29 cellular contexts compared by ENCODE assay signal in the genomic region with DNA sequence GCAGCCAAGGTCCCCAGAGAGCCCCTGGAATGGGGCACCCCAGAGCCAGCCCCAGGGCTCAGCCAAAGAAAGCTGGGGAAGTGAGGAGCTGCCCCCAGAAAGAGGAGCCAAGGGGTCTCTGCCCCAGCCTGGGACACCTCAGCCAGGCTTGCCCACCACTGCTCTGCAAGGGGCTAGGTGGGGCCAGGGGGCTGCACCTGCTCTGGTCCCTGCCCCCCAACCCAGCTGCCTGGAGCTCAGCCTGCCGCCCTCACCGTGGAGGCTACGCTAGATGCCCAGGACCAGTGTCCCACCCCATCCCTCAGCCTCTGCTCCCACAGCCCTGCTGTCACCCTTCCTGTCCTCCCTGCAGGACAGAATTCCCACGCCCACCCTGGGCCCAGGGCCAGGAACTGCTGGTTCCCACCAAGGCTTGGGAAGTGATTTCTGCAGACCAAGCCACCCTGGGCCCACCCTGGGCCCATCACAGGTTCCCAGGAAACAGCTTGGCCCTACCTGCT. TPM values are rescaled to one million over a fixed set of nuclear protein-coding genes. Genes with fewer than 3 reads are reported as not detected.
DNase-seq lines count a peak whose midpoint lies in the region; FAIRE-seq and TF ChIP-seq lines count a peak whose summit lies in the region.
"Had no signal": no experiment of that assay in that cellular context is flagged by ENCODE, and none has a peak within 500 bp of the region (broad histone marks: within the 10 kb centered on the region; RNA-seq: fewer than 3 reads in every experiment).

No MANE protein-coding gene starts in this region.

- no peaks in the 10 kb centered on the region for H3K27me3 ChIP-seq in spleen (replicated peaks in 1 of 7)
- H3K27me3 ChIP-seq: ascending aorta, MG63, pancreas, tibial nerve had no signal

- TF ChIP-seq POLR2A in spleen (IDR thresholded peaks at IDR 0.05), result no peak

- no peak for TF ChIP-seq CTCF in Calu3 (IDR thresholded peaks at IDR 0.05; ENCODE audit: unreplicated experiment)
- TF ChIP-seq CTCF in kidney (IDR thresholded peaks at IDR 0.05; ENCODE audit: borderline replicate concordance, extremely low read depth, insufficient read depth), result no peak
- TF ChIP-seq CTCF in spleen (IDR thresholded peaks at IDR 0.05 in 8 of 11, conservative IDR thresholded peaks at IDR 0.05 in 3 of 11), result no peak

- FAIRE-seq in kidney (lab: Jason Lieb, UNC), result no peak
- FAIRE-seq: A549, pancreas had no signal

- intact Hi-C loops in Calu3 (cut with micrococcal nuclease; ENCODE audit: unreplicated experiment), result no loop called here
- intact Hi-C loops in kidney (cut with DNase I), result no loop called here
- intact Hi-C loops in spleen (cut with DNase I; ENCODE audit: low total_unique reads), result no loop called here
- intact Hi-C loops in activated naive CD4-positive, alpha-beta T cell treated with anti-CD3 and anti-CD28 coated beads for 36 hours (cut with micrococcal nuclease), result no loop called here

- H3K27ac Mint-ChIP-seq in Calu3 (ENCODE audit: unreplicated experiment), result peak overlapping the region; percentile 50
- H3K27ac Mint-ChIP-seq in activated naive CD4-positive, alpha-beta T cell treated with anti-CD3 and anti-CD28 coated beads for 36 hours, result no peak overlapping the region
- H3K27ac Mint-ChIP-seq: activated CD8-positive, alpha-beta memory T cell treated with anti-CD3 and anti-CD28 coated beads, Interleukin-2, amount 10 ng/mL, durations not matched to agents 7 days and 5 days; activated naive CD8-positive, alpha-beta T cell; IgD-negative memory B cell; memory B cell; stimulated activated memory B cell treated with anti-CD40 and anti-IgM and Interleukin-4, amounts not matched to agents 10 μg/mL and 1 μg/mL and 100 μg/mL, for 72 hours had no signal

- DNase-seq in Calu3, result no peak
- DNase-seq in SK-N-MC (ENCODE audit: low read depth, low spot score), result no peak
- peak; percentile 70 for DNase-seq in kidney
- DNase-seq in spleen, result peak; percentile 59
- DNase-seq in stimulated activated CD4-positive, alpha-beta T cell treated with anti-CD3 and anti-CD28 coated beads, Interleukin-4, amount 100 ng/mL, for 1 hour, result no peak
- no peak for DNase-seq in activated naive CD4-positive, alpha-beta T cell treated with anti-CD3 and anti-CD28 coated beads for 36 hours
- DNase-seq in DMS53 treated with DMSO at 0.1 percent for 48 hours (lab: John Stamatoyannopoulos, UW; ENCODE audit: unreplicated experiment), result no peak
- DNase-seq in activated effector memory CD4-positive, alpha-beta T cell treated with anti-CD3 and anti-CD28 coated beads, Interleukin-2, amount 50 U/mL, for 16 hours, result no peak
- DNase-seq: activated CD4-positive, alpha-beta T cell treated with anti-CD3 and anti-CD28 coated beads for 48 hours; activated CD8-positive, alpha-beta memory T cell treated with anti-CD3 and anti-CD28 coated beads, Interleukin-2, amount 10 ng/mL, durations not matched to agents 7 days and 5 days; H9; kidney glomerular epithelial cell; MG63; naive thymus-derived CD4-positive, alpha-beta T cell; NCI-H1417 treated with DMSO at 0.1 percent for 48 hours; NCI-H510A treated with DMSO at 0.1 percent for 48 hours; stimulated activated CD4-positive, alpha-beta T cell treated with anti-CD3 and anti-CD28 coated beads, Interleukin-1b, Interleukin-23, amount 100 ng/mL, for 48 hours had no signal

- H3K4me1 ChIP-seq in kidney (ENCODE audit: control insufficient read depth in 1 of 2, insufficient read depth in 1 of 2, low read depth in 1 of 2, low read length in 2 of 2), result peaks cover 30 to 60% of the 10 kb centered on the region in 2 donors
- H3K4me1 ChIP-seq in spleen, result peaks cover 10 to 21% (median 14%) of the 10 kb centered on the region in 6 donors

- no TSS peak for BruUV-seq in Calu3 (replicated peaks; lab: Mats Ljungman, UMichigan)

- H3K4me1 Mint-ChIP-seq in Calu3 (ENCODE audit: low read depth, unreplicated experiment), result peaks cover 46% of the 10 kb centered on the region
- H3K4me1 Mint-ChIP-seq in activated naive CD4-positive, alpha-beta T cell treated with anti-CD3 and anti-CD28 coated beads for 36 hours (ENCODE audit: low read depth), result peaks cover 8% of the 10 kb centered on the region
- H3K4me1 Mint-ChIP-seq: central memory CD8-positive, alpha-beta T cell had no signal

- 79 to 85% (median 81%) methylated on average over 3 to 4 of the region's 4 CpGs; no CpG with 5 or more reads in 1 of the 5 donors for WGBS in spleen, 5 donors

- no peak overlapping the region for H3K4me3 Mint-ChIP-seq in Calu3 (ENCODE audit: low read depth, unreplicated experiment)
- no peak overlapping the region for H3K4me3 Mint-ChIP-seq in activated naive CD4-positive, alpha-beta T cell treated with anti-CD3 and anti-CD28 coated beads for 36 hours
- H3K4me3 Mint-ChIP-seq: activated CD8-positive, alpha-beta memory T cell treated with anti-CD3 and anti-CD28 coated beads, Interleukin-2, amount 10 ng/mL, durations not matched to agents 7 days and 5 days; activated naive CD8-positive, alpha-beta T cell; central memory CD8-positive, alpha-beta T cell; H9; IgD-negative memory B cell; memory B cell; stimulated activated memory B cell treated with anti-CD40 and anti-IgM and Interleukin-4, amounts not matched to agents 10 μg/mL and 1 μg/mL and 100 μg/mL, for 72 hours had no signal

- CTCF ChIA-PET in Calu3 (lab: Charles Lee), result interaction anchor here (0.6 to 8.1 kb wide), 9 partner anchors 9 to 347 kb away, joined by 3 to 245 read pairs (median 4); partner anchors contain the start of gene EIF1
- CTCF ChIA-PET in activated naive CD4-positive, alpha-beta T cell treated with anti-CD3 and anti-CD28 coated beads for 36 hours (lab: Charles Lee), result interaction anchor here (2.5 to 11.3 kb wide), 2 partner anchors 13 to 104 kb away, joined by 10 to 295 read pairs; no protein-coding TSS in a partner anchor

- H3K9ac ChIP-seq in SK-N-MC (ENCODE audit: insufficient read length) (no peak overlapping the region), kidney (ENCODE audit: low read length in 2 of 2) (no peak overlapping the region)

- H3K4me3 ChIP-seq in SK-N-MC, result no peak overlapping the region
- no peak overlapping the region for H3K4me3 ChIP-seq in kidney (ENCODE audit: low read length in 2 of 2)
- no peak overlapping the region for H3K4me3 ChIP-seq in spleen
- H3K4me3 ChIP-seq: A549, ascending aorta, esophagus muscularis mucosa, MG63, pancreas, tibial nerve had no signal

- H3K27ac ChIP-seq in SK-N-MC, result 0 out of 2 replicates have a peak overlapping the region, but pooled peaks have one; percentile 14
- peak overlapping the region; percentile 22 to 94 for H3K27ac ChIP-seq in kidney (ENCODE audit: low read depth in 2 of 2, low read length in 2 of 2)
- no peak overlapping the region for H3K27ac ChIP-seq in spleen
- H3K27ac ChIP-seq: ascending aorta, esophagus muscularis mucosa had no signal

- no peaks in the 10 kb centered on the region for H3K9me3 Mint-ChIP-seq in Calu3 (ENCODE audit: low read depth, unreplicated experiment)
- no peaks in the 10 kb centered on the region for H3K9me3 Mint-ChIP-seq in activated naive CD4-positive, alpha-beta T cell treated with anti-CD3 and anti-CD28 coated beads for 36 hours
- H3K9me3 Mint-ChIP-seq: central memory CD8-positive, alpha-beta T cell; H9; IgD-negative memory B cell; memory B cell; stimulated activated memory B cell treated with anti-CD40 and anti-IgM and Interleukin-4, amounts not matched to agents 10 μg/mL and 1 μg/mL and 100 μg/mL, for 72 hours had no signal

- H3K36me3 Mint-ChIP-seq in Calu3 (ENCODE audit: insufficient read depth, unreplicated experiment), result peaks cover 11% of the 10 kb centered on the region
- no peaks in the 10 kb centered on the region for H3K36me3 Mint-ChIP-seq in activated naive CD4-positive, alpha-beta T cell treated with anti-CD3 and anti-CD28 coated beads for 36 hours (ENCODE audit: low read depth)
- H3K36me3 Mint-ChIP-seq: activated CD8-positive, alpha-beta memory T cell treated with anti-CD3 and anti-CD28 coated beads, Interleukin-2, amount 10 ng/mL, durations not matched to agents 7 days and 5 days; activated naive CD8-positive, alpha-beta T cell; IgD-negative memory B cell; memory B cell; naive thymus-derived CD4-positive, alpha-beta T cell; stimulated activated memory B cell treated with anti-CD40 and anti-IgM and Interleukin-4, amounts not matched to agents 10 μg/mL and 1 μg/mL and 100 μg/mL, for 72 hours had no signal

- H3K36me3 ChIP-seq in SK-N-MC (ENCODE audit: insufficient read depth, low read length), result no peaks in the 10 kb centered on the region
- no peaks in the 10 kb centered on the region for H3K36me3 ChIP-seq in kidney (ENCODE audit: control insufficient read depth in 1 of 2, insufficient read depth in 2 of 2, low read length in 2 of 2)
- no peaks in the 10 kb centered on the region for H3K36me3 ChIP-seq in spleen
- H3K36me3 ChIP-seq: ascending aorta, esophagus muscularis mucosa, MG63, pancreas, tibial nerve had no signal

- H3K27me3 Mint-ChIP-seq in Calu3 (ENCODE audit: unreplicated experiment), result no peaks in the 10 kb centered on the region
- no peaks in the 10 kb centered on the region for H3K27me3 Mint-ChIP-seq in activated naive CD4-positive, alpha-beta T cell treated with anti-CD3 and anti-CD28 coated beads for 36 hours (ENCODE audit: low read depth)
- H3K27me3 Mint-ChIP-seq: activated CD8-positive, alpha-beta memory T cell treated with anti-CD3 and anti-CD28 coated beads, Interleukin-2, amount 10 ng/mL, durations not matched to agents 7 days and 5 days; activated naive CD8-positive, alpha-beta T cell; central memory CD8-positive, alpha-beta T cell; naive thymus-derived CD4-positive, alpha-beta T cell had no signal

- H3K9me3 ChIP-seq in SK-N-MC (ENCODE audit: low read depth, low read length) (no peaks in the 10 kb centered on the region), kidney (ENCODE audit: control insufficient read depth in 1 of 2, low read length in 2 of 2) (no peaks in the 10 kb centered on the region), spleen (no peaks in the 10 kb centered on the region)
- H3K9me3 ChIP-seq: A549, ascending aorta, esophagus muscularis mucosa, MG63, pancreas, tibial nerve had no signal

RNA-seq across cellular contexts. Expression of gene KRT17, which starts 28.1 kb away (rescaled TPM):
- 472 and 593 TPM in 2 replicates for total RNA-seq in Calu3 (2022)
- total RNA-seq in kidney, result 11.1 TPM
- polyA plus RNA-seq in kidney (ENCODE audit: insufficient read depth, low read depth, low replicate concordance), result 5.5 TPM
- total RNA-seq in spleen, result 1 to 10 TPM in 1 of 7 donors, not detected in 6; 1.2 TPM
- polyA plus RNA-seq in spleen, result under 1 TPM in 2 of 3 donors, not detected in 1; 0.58 to 0.70 TPM
- total RNA-seq in activated naive CD4-positive, alpha-beta T cell treated with anti-CD3 and anti-CD28 coated beads for 36 hours, result not detected
- total RNA-seq: naive thymus-derived CD4-positive, alpha-beta T cell; T-helper 2 cell treated with Interferon-gamma antibody and Interleukin-4, amounts not matched to agents 100 ng/mL and 5 ng/mL, for 36 hours had no signal
- polyA plus RNA-seq: IgD-negative memory B cell; naive thymus-derived CD4-positive, alpha-beta T cell had no signal

RNA-seq across cellular contexts. Expression of gene EIF1, which starts 36.2 kb away (rescaled TPM):
- total RNA-seq in Calu3 (2022) (807 and 937 TPM in 2 replicates), kidney (842 TPM), spleen (100 to 1,000 TPM; 313 to 897 (median 665) TPM)
- polyA plus RNA-seq in kidney (ENCODE audit: insufficient read depth, low read depth, low replicate concordance) (1,166 TPM), spleen (100 to 1,000 TPM; 560 to 722 (median 560) TPM)
- 1,000 to 10,000 TPM; 1,206 to 1,253 TPM for total RNA-seq in activated naive CD4-positive, alpha-beta T cell treated with anti-CD3 and anti-CD28 coated beads for 36 hours

RNA-seq across cellular contexts. Expression of gene KRT16, which starts 39.9 kb away (rescaled TPM):
- total RNA-seq in Calu3 (2022) (3.8 and 4.2 TPM in 2 replicates), kidney (3.1 TPM), spleen (not detected)
- polyA plus RNA-seq in kidney (ENCODE audit: insufficient read depth, low read depth, low replicate concordance) (not detected), spleen (under 1 TPM in 2 of 3 donors, not detected in 1; 0.07 to 0.19 TPM)
- total RNA-seq in activated naive CD4-positive, alpha-beta T cell treated with anti-CD3 and anti-CD28 coated beads for 36 hours, result not detected
- total RNA-seq: activated CD8-positive, alpha-beta memory T cell treated with anti-CD3 and anti-CD28 coated beads, Interleukin-2, amount 10 ng/mL, durations not matched to agents 7 days and 5 days; H9; naive thymus-derived CD4-positive, alpha-beta T cell; T-helper 2 cell treated with Interferon-gamma antibody and Interleukin-4, amounts not matched to agents 100 ng/mL and 5 ng/mL, for 36 hours had no signal
- polyA plus RNA-seq: IgD-negative memory B cell; naive thymus-derived CD4-positive, alpha-beta T cell had no signal

RNA-seq across cellular contexts. Expression of gene GAST, which starts 59.6 kb away (rescaled TPM):
- total RNA-seq in Calu3 (2022), result not detected in 2 replicates
- not detected for total RNA-seq in kidney
- polyA plus RNA-seq in kidney (ENCODE audit: insufficient read depth, low read depth, low replicate concordance), result not detected
- not detected for total RNA-seq in spleen
- not detected for polyA plus RNA-seq in spleen
- total RNA-seq in activated naive CD4-positive, alpha-beta T cell treated with anti-CD3 and anti-CD28 coated beads for 36 hours, result not detected
- total RNA-seq: activated CD8-positive, alpha-beta memory T cell treated with anti-CD3 and anti-CD28 coated beads, Interleukin-2, amount 10 ng/mL, durations not matched to agents 7 days and 5 days; ascending aorta; esophagus muscularis mucosa; H9; naive thymus-derived CD4-positive, alpha-beta T cell; pancreas; T-helper 2 cell treated with Interferon-gamma antibody and Interleukin-4, amounts not matched to agents 100 ng/mL and 5 ng/mL, for 36 hours; tibial nerve had no signal
- polyA plus RNA-seq: A549; BJ; IgD-negative memory B cell; naive thymus-derived CD4-positive, alpha-beta T cell; pancreas had no signal

Comparison
In these comparisons a context has a peak if more than half of its experiments do, and no peak if none do; other contexts are left out.
1. DNase-seq: peak in kidney (single experiment) and spleen (single experiment); none in Calu3 (single experiment), SK-N-MC (single experiment), stimulated activated CD4-positive, alpha-beta T cell treated with anti-CD3 and anti-CD28 coated beads, Interleukin-4, amount 100 ng/mL, for 1 hour (single experiment), activated naive CD4-positive, alpha-beta T cell treated with anti-CD3 and anti-CD28 coated beads for 36 hours (single experiment), DMS53 treated with DMSO at 0.1 percent for 48 hours (single experiment) and activated effector memory CD4-positive, alpha-beta T cell treated with anti-CD3 and anti-CD28 coated beads, Interleukin-2, amount 50 U/mL, for 16 hours (single experiment).
2. H3K27ac ChIP-seq: peak in SK-N-MC (single experiment) and kidney (2 of 2); none in spleen (0 of 8).
3. RNA of gene KRT17, which starts 28.1 kb away (total RNA-seq): 472 to 593 TPM in Calu3; 11.1 TPM in kidney (single experiment), 1.2 TPM in spleen and not detected in activated naive CD4-positive, alpha-beta T cell treated with anti-CD3 and anti-CD28 coated beads for 36 hours; every median in the first group is over 10 times any median in the second.